In genomic region chr6:158125271-158125670, GRCh38 we compare ENCODE assay signal across 6 cellular contexts.
"Had no signal": no experiment of that assay in that cellular context is flagged by ENCODE, and none has a peak within 500 bp of the region (broad histone marks: within the 10 kb centered on the region; RNA-seq: fewer than 3 reads in every experiment).

No MANE protein-coding gene starts in this region.

- H3K27ac ChIP-seq: HL-60 had no signal

- H3K4me3 ChIP-seq: K562 had no signal

- ATAC-seq: HepG2, K562 had no signal

- DNase-seq: IMR-90, KBM-7, KG1 had no signal
